Comparison of ENCODE assay signal across 2 cellular contexts in genomic region chr15:40872791-40873526, GRCh38.
TF ChIP-seq lines count a peak whose summit lies in the region.

No MANE protein-coding gene starts in this region.

TF ChIP-seq in HEK293, 187 proteins besides CTCF, POLR2A, EP300 and RAD21:
- TF ChIP-seq ZSCAN5A (tag by site-specific recombination; IDR thresholded peaks at IDR 0.05) (no peak), ZFP37 (tag by site-specific recombination; IDR thresholded peaks at IDR 0.05) (no peak), PATZ1 (tag by site-specific recombination; IDR thresholded peaks at IDR 0.05) (no peak), ZNF560 (tag by site-specific recombination; IDR thresholded peaks at IDR 0.05; ENCODE audit: borderline replicate concordance) (no peak), WT1 (tag by site-specific recombination; IDR thresholded peaks at IDR 0.05) (no peak), ZNF266 (tag by site-specific recombination; IDR thresholded peaks at IDR 0.05; ENCODE audit: low read depth) (no peak), ZNF513 (tag by site-specific recombination; IDR thresholded peaks at IDR 0.05) (no peak), ZSCAN30 (tag by site-specific recombination; IDR thresholded peaks at IDR 0.05) (no peak), ZNF624 (tag by site-specific recombination; IDR thresholded peaks at IDR 0.05) (no peak), ZNF514 (tag by site-specific recombination; IDR thresholded peaks at IDR 0.05) (no peak), ZBTB21 (tag by site-specific recombination; IDR thresholded peaks at IDR 0.05) (no peak), EGR2 (tag by site-specific recombination; IDR thresholded peaks at IDR 0.05; ENCODE audit: low read depth) (no peak), ZNF10 (tag by site-specific recombination; IDR thresholded peaks at IDR 0.05) (no peak), ZNF37A (tag by site-specific recombination; IDR thresholded peaks at IDR 0.05) (no peak), ZNF555 (tag by site-specific recombination; conservative IDR thresholded peaks at IDR 0.05) (no peak), ZNF660 (tag by site-specific recombination; IDR thresholded peaks at IDR 0.05) (no peak)
TF ChIP-seq in HEK293: peak in this region for 0.

TF ChIP-seq in GM12878, 131 proteins besides CTCF, POLR2A, EP300 and RAD21:
- TF ChIP-seq WRNIP1 (IDR thresholded peaks at IDR 0.05; ENCODE audit: borderline replicate concordance, low read depth, low read length) = no peak
- TF ChIP-seq CREM (IDR thresholded peaks at IDR 0.05; ENCODE audit: low read depth) = no peak
- TF ChIP-seq E4F1 (IDR thresholded peaks at IDR 0.05; ENCODE audit: borderline replicate concordance, partially characterized antibody) = no peak
- TF ChIP-seq MLLT1 (IDR thresholded peaks at IDR 0.05) = peak; percentile 94
- TF ChIP-seq ZBTB40 (IDR thresholded peaks at IDR 0.05; ENCODE audit: borderline replicate concordance) = no peak
- no peak for TF ChIP-seq RUNX3 (IDR thresholded peaks at IDR 0.05; ENCODE audit: low read length)
- TF ChIP-seq RCOR1 (conservative IDR thresholded peaks at IDR 0.05; ENCODE audit: low read depth, low read length) = no peak
- TF ChIP-seq YY1 (IDR thresholded peaks at IDR 0.05; ENCODE audit: low read depth, low read length) = 0 out of 2 replicates have a peak, but pooled peaks have one; percentile 2
- TF ChIP-seq LARP7 (IDR thresholded peaks at IDR 0.05) = 0 out of 2 replicates have a peak, but pooled peaks have one; percentile 0
- peak; percentile 21; the same call in 1 of the 2 replicates for TF ChIP-seq SPI1 (IDR thresholded peaks at IDR 0.05; ENCODE audit: borderline replicate concordance, insufficient read depth, low read depth, low read length)
- TF ChIP-seq PML (IDR thresholded peaks at IDR 0.05; ENCODE audit: low read length) = no peak
